Comparison of ENCODE assay signal across 8 cellular contexts in genomic region chr6:1524040-1524480, GRCh38.
DNase-seq lines count a peak whose midpoint lies in the region; ATAC-seq and TF ChIP-seq lines count a peak whose summit lies in the region.

No MANE protein-coding gene starts in this region.

- no peak overlapping the region for H2AFZ ChIP-seq in PC-3 (ENCODE audit: low read length)

- H3K9ac ChIP-seq in PC-3 (ENCODE audit: low read length): no peak overlapping the region

- no peak for TF ChIP-seq POLR2A in prostate gland (IDR thresholded peaks at IDR 0.05)
- no peak for TF ChIP-seq POLR2A in tibial nerve (IDR thresholded peaks at IDR 0.05)

- peak overlapping the region in 1 of 2 donors; percentile 20 for H3K4me3 ChIP-seq in CD4-positive, alpha-beta memory T cell (ENCODE audit: low read length in 2 of 2)
- no peak overlapping the region for H3K4me3 ChIP-seq in PC-3 (ENCODE audit: low read length)
- no peak overlapping the region for H3K4me3 ChIP-seq in prostate gland
- H3K4me3 ChIP-seq in tibial nerve: peak overlapping the region in 2 of 4 donors; percentile 18 to 33

- peak in 1 of 2 donors; percentile 47 for TF ChIP-seq EP300 in tibial nerve (IDR thresholded peaks at IDR 0.05)

- H3K4me1 ChIP-seq in CD4-positive, alpha-beta memory T cell (ENCODE audit: insufficient read depth, low read length): peaks cover 51% of the 10 kb centered on the region
- no peaks in the 10 kb centered on the region for H3K4me1 ChIP-seq in PC-3 (ENCODE audit: insufficient read depth, low read length)
- H3K4me1 ChIP-seq in prostate gland (replicated peaks): no peaks in the 10 kb centered on the region
- peaks cover 0 to 43% (median 26%) of the 10 kb centered on the region in 4 donors for H3K4me1 ChIP-seq in tibial nerve

- no peaks in the 10 kb centered on the region for H3K9me2 ChIP-seq in PC-3 (replicated peaks; ENCODE audit: low read length)

- peak; percentile 75 to 83 (median 77) for DNase-seq in CD4-positive, alpha-beta memory T cell
- DNase-seq in PC-3 (no peak), glutamatergic neuron (peak; percentile 82), prostate gland (ENCODE audit: low spot score) (peak; percentile 43), tibial nerve (ENCODE audit: low spot score in 2 of 2) (peak; percentile 53 to 64)
- peak; percentile 19 to 65 (median 33) for DNase-seq in activated naive CD4-positive, alpha-beta T cell (lab: John Stamatoyannopoulos, UW)

- peak; percentile 27; the same call in 1 of the 2 replicates for TF ChIP-seq CTCF in PC-3 (conservative IDR thresholded peaks at IDR 0.05; ENCODE audit: low read depth, low read length)
- peak; percentile 77 for TF ChIP-seq CTCF in glutamatergic neuron (IDR thresholded peaks at IDR 0.05; ENCODE audit: partially characterized antibody, unreplicated experiment)
- peak; percentile 23 to 73 (median 60) for TF ChIP-seq CTCF in prostate gland (IDR thresholded peaks at IDR 0.05)
- TF ChIP-seq CTCF in tibial nerve (IDR thresholded peaks at IDR 0.05): peak; percentile 51 to 81 (median 66)

- no peak for ATAC-seq in PC-3
- no peak for ATAC-seq in HG03378 (IDR thresholded peaks at IDR 0.05; ENCODE audit: unreplicated experiment)
- no peak for ATAC-seq in HG03045 (IDR thresholded peaks at IDR 0.05; ENCODE audit: unreplicated experiment)

- H3K27ac Mint-ChIP-seq in CD4-positive, alpha-beta memory T cell: peak overlapping the region; percentile 78 to 93 (median 85)
- no peak overlapping the region for H3K27ac Mint-ChIP-seq in glutamatergic neuron (ENCODE audit: unreplicated experiment)

- H3K4me3 Mint-ChIP-seq in CD4-positive, alpha-beta memory T cell: peak overlapping the region; percentile 75 to 83 (median 80)
- no peak overlapping the region for H3K4me3 Mint-ChIP-seq in glutamatergic neuron (ENCODE audit: unreplicated experiment)

- H3K4me1 Mint-ChIP-seq in CD4-positive, alpha-beta memory T cell: peaks cover 27 to 55% (median 49%) of the 10 kb centered on the region in 4 donors
- H3K4me1 Mint-ChIP-seq in glutamatergic neuron (ENCODE audit: low read depth, unreplicated experiment): peaks cover 10% of the 10 kb centered on the region

- peaks cover 10% of the 10 kb centered on the region in 2 donors for H3K27me3 Mint-ChIP-seq in CD4-positive, alpha-beta memory T cell
- H3K27me3 Mint-ChIP-seq in glutamatergic neuron (ENCODE audit: unreplicated experiment): peaks cover 5% of the 10 kb centered on the region

- POLR2A ChIA-PET in CD4-positive, alpha-beta memory T cell (lab: Charles Lee; ENCODE audit: partially characterized antibody): interaction anchor here (0.7 to 7.3 kb wide), 10 partner anchors 9 to 1478 kb away, joined by 3 to 139 read pairs (median 6); no protein-coding TSS in a partner anchor
- POLR2A ChIA-PET in PC-3 (lab: Charles Lee; ENCODE audit: unreplicated experiment): no interaction called here

- H4K20me1 ChIP-seq in PC-3 (ENCODE audit: low read length): no peaks in the 10 kb centered on the region

- H3K27ac ChIP-seq in CD4-positive, alpha-beta memory T cell (ENCODE audit: low read depth, low read length): peak overlapping the region; percentile 36
- H3K27ac ChIP-seq in PC-3 (ENCODE audit: low read length) (no peak overlapping the region), prostate gland (no peak overlapping the region), tibial nerve (no peak overlapping the region)

- H3K79me2 ChIP-seq in PC-3 (ENCODE audit: low read length): no peaks in the 10 kb centered on the region

- no peaks in the 10 kb centered on the region for H3K36me3 ChIP-seq in CD4-positive, alpha-beta memory T cell (ENCODE audit: insufficient read depth, low read length)
- no peaks in the 10 kb centered on the region for H3K36me3 ChIP-seq in PC-3 (ENCODE audit: low read depth, low read length)
- H3K36me3 ChIP-seq in prostate gland: no peaks in the 10 kb centered on the region
- H3K36me3 ChIP-seq in tibial nerve: no peaks in the 10 kb centered on the region

- CTCF ChIA-PET in CD4-positive, alpha-beta memory T cell (lab: Charles Lee; ENCODE audit: partially characterized antibody): interaction anchor here (0.7 to 20.1 kb wide), 28 partner anchors 8 to 1727 kb away, joined by 3 to 688 read pairs (median 4); partner anchors contain the start of gene WRNIP1
- CTCF ChIA-PET in PC-3 (lab: Charles Lee): no interaction called here

- no peaks in the 10 kb centered on the region for H3K27me3 ChIP-seq in CD4-positive, alpha-beta memory T cell (ENCODE audit: insufficient read depth, low read length)
- H3K27me3 ChIP-seq in PC-3 (ENCODE audit: low read length) (peaks cover 10% of the 10 kb centered on the region), prostate gland (replicated peaks; ENCODE audit: insufficient read depth) (no peaks in the 10 kb centered on the region), tibial nerve (peaks cover 0 to 14% of the 10 kb centered on the region in 2 donors)

- no peak overlapping the region for H3K4me2 ChIP-seq in PC-3 (ENCODE audit: low read length)

- H3K36me3 Mint-ChIP-seq in CD4-positive, alpha-beta memory T cell: peaks cover 0 to 3% of the 10 kb centered on the region in 2 donors
- peaks cover 4% of the 10 kb centered on the region for H3K36me3 Mint-ChIP-seq in glutamatergic neuron (ENCODE audit: unreplicated experiment)

- intact Hi-C loops in CD4-positive, alpha-beta memory T cell (cut with micrococcal nuclease): loop anchor here (1.0 to 2.0 kb wide), 2 partner anchors 31 to 73 kb away; no protein-coding TSS in a partner anchor
- intact Hi-C loops in PC-3 (cut with micrococcal nuclease): no loop called here
- intact Hi-C loops in prostate gland (cut with DNase I): no loop called here

- no peaks in the 10 kb centered on the region for H3K9me3 ChIP-seq in CD4-positive, alpha-beta memory T cell (ENCODE audit: control insufficient read depth in 1 of 2, low read length in 2 of 2)
- no peaks in the 10 kb centered on the region for H3K9me3 ChIP-seq in PC-3 (ENCODE audit: low read length)
- no peaks in the 10 kb centered on the region for H3K9me3 ChIP-seq in prostate gland
- peaks cover 0 to 4% (median 0%) of the 10 kb centered on the region in 4 donors for H3K9me3 ChIP-seq in tibial nerve

- H3K9me3 Mint-ChIP-seq in CD4-positive, alpha-beta memory T cell: peaks cover 0 to 5% (median 1%) of the 10 kb centered on the region in 8 donors
- H3K9me3 Mint-ChIP-seq in glutamatergic neuron (ENCODE audit: unreplicated experiment): no peaks in the 10 kb centered on the region

- 31% methylated on average over 23 of the region's 37 CpGs for WGBS in prostate gland
- 17 to 28% methylated on average over 1 to 35 of the region's 37 CpGs for WGBS in tibial nerve, 2 donors

- BruUV-seq in PC-3 (replicated peaks; lab: Mats Ljungman, UMichigan): no TSS peak

- H3F3A ChIP-seq in PC-3 (ENCODE audit: low read length, unreplicated experiment): no peaks in the 10 kb centered on the region

Comparison
In these comparisons a context has a peak if more than half of its experiments do, and no peak if none do; other contexts are left out.
1. CTCF ChIP-seq: peak in every context shown above with its lines; median percentile 77 in glutamatergic neuron; 66 in tibial nerve; 60 in prostate gland; 27 in PC-3.